17 cellular contexts compared by ENCODE assay signal in the genomic region with DNA sequence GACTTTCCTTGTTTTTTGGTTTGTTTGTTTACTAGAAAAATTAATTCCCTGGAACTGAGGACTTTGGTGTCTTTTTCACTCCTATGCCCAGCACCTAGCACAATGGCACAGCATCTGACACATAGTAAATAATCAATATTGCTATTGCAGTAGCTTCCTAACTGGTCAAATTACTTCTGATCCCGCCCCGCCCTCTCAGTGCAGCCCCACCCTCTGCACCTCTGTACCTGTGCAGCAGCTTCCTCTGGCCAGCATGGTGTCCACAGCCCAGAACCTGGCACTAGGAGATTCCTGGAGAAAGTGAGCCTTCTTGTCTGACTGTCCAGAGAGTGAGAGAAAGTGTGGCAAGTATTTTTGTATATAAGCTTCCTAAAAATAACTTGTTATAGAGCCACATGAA.
DNase-seq lines count a peak whose midpoint lies in the region; ATAC-seq, FAIRE-seq and TF ChIP-seq lines count a peak whose summit lies in the region.
"Had no signal": no experiment of that assay in that cellular context is flagged by ENCODE, and none has a peak within 500 bp of the region (broad histone marks: within the 10 kb centered on the region; RNA-seq: fewer than 3 reads in every experiment).

No MANE protein-coding gene starts in this region.

- no peak overlapping the region for H3K27ac ChIP-seq in mammary epithelial cell (ENCODE audit: insufficient read depth, low read depth, low read length)
- H3K27ac ChIP-seq in small intestine (ENCODE audit: low read depth in 1 of 2, low read length in 1 of 2): no peak overlapping the region
- no peak overlapping the region for H3K27ac ChIP-seq in tibial artery
- no peak overlapping the region for H3K27ac ChIP-seq in RWPE1
- no peak overlapping the region for H3K27ac ChIP-seq in sigmoid colon
- H3K27ac ChIP-seq: BLaER1 had no signal

- TF ChIP-seq CTCF in MCF 10A (IDR thresholded peaks at IDR 0.05; ENCODE audit: unreplicated experiment): no peak
- TF ChIP-seq CTCF in mammary epithelial cell (conservative IDR thresholded peaks at IDR 0.05 in 1 of 2, IDR thresholded peaks at IDR 0.05 in 1 of 2; ENCODE audit: extremely low read depth in 1 of 2, insufficient read depth in 1 of 2, low read depth in 1 of 2, low read length in 2 of 2): no peak
- no peak for TF ChIP-seq CTCF in tibial artery (IDR thresholded peaks at IDR 0.05)
- TF ChIP-seq CTCF in RWPE1 (conservative IDR thresholded peaks at IDR 0.05; ENCODE audit: low read depth): no peak
- no peak for TF ChIP-seq CTCF in sigmoid colon (IDR thresholded peaks at IDR 0.05)

- peak overlapping the region; percentile 71 for H3K27ac Mint-ChIP-seq in MCF 10A (ENCODE audit: low read depth, unreplicated experiment)
- H3K27ac Mint-ChIP-seq: CD4-positive, alpha-beta memory T cell had no signal

- peaks cover 15% of the 10 kb centered on the region for H3K4me1 Mint-ChIP-seq in MCF 10A (ENCODE audit: insufficient read depth, unreplicated experiment)
- H3K4me1 Mint-ChIP-seq: CD4-positive, alpha-beta memory T cell had no signal

- H3K27me3 Mint-ChIP-seq in MCF 10A (ENCODE audit: insufficient read depth, unreplicated experiment): no peaks in the 10 kb centered on the region
- H3K27me3 Mint-ChIP-seq: CD4-positive, alpha-beta memory T cell had no signal

- FAIRE-seq in small intestine (lab: Jason Lieb, UNC): no peak
- FAIRE-seq: GM12892, H1, K562 had no signal

- POLR2A ChIA-PET in MCF 10A (lab: Yijun Ruan, JAX) (interaction anchor here (0.7 to 1.5 kb wide), 2 partner anchors 10 to 270 kb away, joined by 3 to 4 read pairs; no protein-coding TSS in a partner anchor), RWPE1 (lab: Yijun Ruan, JAX; ENCODE audit: low non-redundant PET) (no interaction called here)

- no peak overlapping the region for H3K4me3 ChIP-seq in mammary epithelial cell (replicated peaks in 1 of 3; ENCODE audit: insufficient read depth in 1 of 3, low read depth in 2 of 3, low read length in 3 of 3)
- no peak overlapping the region for H3K4me3 ChIP-seq in small intestine (ENCODE audit: low read depth in 1 of 2, low read length in 2 of 2)
- H3K4me3 ChIP-seq in tibial artery: no peak overlapping the region
- no peak overlapping the region for H3K4me3 ChIP-seq in sigmoid colon
- H3K4me3 ChIP-seq: BLaER1, K562 had no signal

- no peak for TF ChIP-seq POLR2A in sigmoid colon (IDR thresholded peaks at IDR 0.05)

- in situ Hi-C loops in mammary epithelial cell (cut with MboI; ENCODE audit: low sequenced_read_pairs in 2 of 2): no loop called here

- ATAC-seq in esophagus mucosa: peak; percentile 50
- ATAC-seq: K562 had no signal

- no peaks in the 10 kb centered on the region for H3K36me3 Mint-ChIP-seq in MCF 10A (ENCODE audit: insufficient read depth, unreplicated experiment)
- H3K36me3 Mint-ChIP-seq: CD4-positive, alpha-beta memory T cell had no signal

- TF ChIP-seq EP300 in sigmoid colon (IDR thresholded peaks at IDR 0.05): no peak

- H3K4me2 ChIP-seq in mammary epithelial cell (ENCODE audit: insufficient read depth, low read depth, low read length): no peak overlapping the region
- H3K4me2 ChIP-seq: BLaER1 had no signal

- no peaks in the 10 kb centered on the region for H3K79me2 ChIP-seq in mammary epithelial cell (ENCODE audit: insufficient read depth, low read length)

- H3K9me3 ChIP-seq in mammary epithelial cell (replicated peaks; ENCODE audit: insufficient read depth, low read length) (no peaks in the 10 kb centered on the region), small intestine (ENCODE audit: control insufficient read depth, low read depth) (no peaks in the 10 kb centered on the region), tibial artery (no peaks in the 10 kb centered on the region), sigmoid colon (no peaks in the 10 kb centered on the region)
- H3K9me3 ChIP-seq: BLaER1 had no signal

- intact Hi-C loops in MCF 10A (cut with micrococcal nuclease): no loop called here
- intact Hi-C loops in mammary epithelial cell (cut with micrococcal nuclease): no loop called here
- intact Hi-C loops in tibial artery (cut with DNase I; ENCODE audit: low total_unique reads): no loop called here
- intact Hi-C loops in sigmoid colon (cut with DNase I): no loop called here

- no peak overlapping the region for H2AFZ ChIP-seq in mammary epithelial cell (ENCODE audit: low read depth, low read length)

- H3K9me3 Mint-ChIP-seq in MCF 10A (ENCODE audit: unreplicated experiment): no peaks in the 10 kb centered on the region

- dilution Hi-C loops in mammary epithelial cell (cut with HindIII; ENCODE audit: low sequenced_read_pairs): no loop called here

- no peaks in the 10 kb centered on the region for H4K20me1 ChIP-seq in mammary epithelial cell (ENCODE audit: insufficient read depth, low read length)
- H4K20me1 ChIP-seq: BLaER1 had no signal

- no peaks in the 10 kb centered on the region for H3K36me3 ChIP-seq in mammary epithelial cell (ENCODE audit: insufficient read depth, low read length)
- no peaks in the 10 kb centered on the region for H3K36me3 ChIP-seq in small intestine (ENCODE audit: control insufficient read depth in 2 of 2, insufficient read depth in 2 of 2, low read length in 2 of 2)
- H3K36me3 ChIP-seq in tibial artery: no peaks in the 10 kb centered on the region
- H3K36me3 ChIP-seq in sigmoid colon: no peaks in the 10 kb centered on the region
- H3K36me3 ChIP-seq: BLaER1 had no signal

- H3K4me3 Mint-ChIP-seq in MCF 10A (ENCODE audit: unreplicated experiment): no peak overlapping the region
- H3K4me3 Mint-ChIP-seq: CD4-positive, alpha-beta memory T cell had no signal

- CTCF ChIA-PET in MCF 10A (lab: Yijun Ruan, JAX): interaction anchor here (0.8 to 1.1 kb wide), 2 partner anchors 8 to 45 kb away, joined by 3 to 5 read pairs; no protein-coding TSS in a partner anchor
- CTCF ChIA-PET in mammary epithelial cell (lab: Charles Lee; ENCODE audit: low non-redundant PET): no interaction called here
- CTCF ChIA-PET in RWPE1 (lab: Yijun Ruan, JAX): interaction anchor here (0.6 kb wide), 1 partner anchor 21 kb away, joined by 3 read pairs; no protein-coding TSS in a partner anchor

- WGBS in mammary epithelial cell (ENCODE audit: low coverage, missing lambda C conversion rate): no CpG with 5 or more reads among the region's 2 CpGs
- WGBS in small intestine, 3 donors: 52 to 82% (median 77%) methylated on average over 2 of the region's 2 CpGs
- 48 to 89% methylated on average over 2 of the region's 2 CpGs for WGBS in sigmoid colon, 2 donors

- BruUV-seq in MCF 10A (replicated peaks; lab: Mats Ljungman, UMichigan) (no TSS peak), mammary epithelial cell (replicated peaks; lab: Mats Ljungman, UMichigan) (no TSS peak)

- H3K9ac ChIP-seq in mammary epithelial cell (ENCODE audit: insufficient read depth, low read length): no peak overlapping the region
- H3K9ac ChIP-seq: BLaER1 had no signal

- H3K27me3 ChIP-seq in mammary epithelial cell (ENCODE audit: insufficient read depth, low read length): no peaks in the 10 kb centered on the region
- no peaks in the 10 kb centered on the region for H3K27me3 ChIP-seq in small intestine (ENCODE audit: control insufficient read depth in 2 of 2, insufficient read depth in 2 of 2, low read length in 2 of 2)
- no peaks in the 10 kb centered on the region for H3K27me3 ChIP-seq in tibial artery
- no peaks in the 10 kb centered on the region for H3K27me3 ChIP-seq in sigmoid colon
- H3K27me3 ChIP-seq: BLaER1 had no signal

- DNase-seq in MCF 10A (ENCODE audit: unreplicated experiment) (no peak), mammary epithelial cell (no peak), NCI-H748 treated with DMSO at 0.1 percent for 48 hours (lab: John Stamatoyannopoulos, UW) (peak; percentile 25), small intestine (peak; percentile 58), tibial artery (no peak), RWPE1 (ENCODE audit: low spot score) (no peak), sigmoid colon (no peak)
- DNase-seq: CD4-positive, alpha-beta memory T cell; DMS79; NCI-H1105; NCI-H1694 treated with DMSO at 0.1 percent for 48 hours; NCI-H226 had no signal

- H3K4me1 ChIP-seq in mammary epithelial cell (ENCODE audit: insufficient read depth, low read length): peaks cover 6% of the 10 kb centered on the region
- H3K4me1 ChIP-seq in small intestine (ENCODE audit: control insufficient read depth in 2 of 2, insufficient read depth in 1 of 2, low read depth in 1 of 2, low read length in 1 of 2): no peaks in the 10 kb centered on the region
- peaks cover 0 to 14% (median 5%) of the 10 kb centered on the region in 4 donors for H3K4me1 ChIP-seq in tibial artery
- H3K4me1 ChIP-seq in sigmoid colon: peaks cover 0 to 15% (median 11%) of the 10 kb centered on the region in 4 donors

Comparison
In these comparisons a context has a peak if more than half of its experiments do, and no peak if none do; other contexts are left out.
1. DNase-seq: peak in NCI-H748 treated with DMSO at 0.1 percent for 48 hours (single experiment) and small intestine (single experiment); none in MCF 10A (single experiment), mammary epithelial cell (single experiment), tibial artery (0 of 2), RWPE1 (single experiment) and sigmoid colon (single experiment).